In genomic region chr1:105914403-105914802, GRCh38 we compare ENCODE assay signal across 13 cellular contexts.
DNase-seq lines count a peak whose midpoint lies in the region; ATAC-seq and TF ChIP-seq lines count a peak whose summit lies in the region.
"Had no signal": no experiment of that assay in that cellular context is flagged by ENCODE, and none has a peak within 500 bp of the region (broad histone marks: within the 10 kb centered on the region; RNA-seq: fewer than 3 reads in every experiment).

No MANE protein-coding gene starts in this region.

- H3K4me3 Mint-ChIP-seq in activated naive CD4-positive, alpha-beta T cell treated with anti-CD3 and anti-CD28 coated beads, Interleukin-2, amount 10 ng/mL, durations not matched to agents 7 days and 5 days: no peak overlapping the region
- H3K4me3 Mint-ChIP-seq: CD4-positive, alpha-beta memory T cell; HFFc6 had no signal

- intact Hi-C loops in upper lobe of right lung (cut with DNase I): no loop called here

- H3K9me2 ChIP-seq in hepatocyte (replicated peaks; ENCODE audit: insufficient read depth): no peaks in the 10 kb centered on the region

- no peaks in the 10 kb centered on the region for H3K79me2 ChIP-seq in hepatocyte

- no peaks in the 10 kb centered on the region for H3K36me3 ChIP-seq in hepatocyte (replicated peaks; ENCODE audit: insufficient read depth, low read depth)
- H3K36me3 ChIP-seq in upper lobe of right lung: no peaks in the 10 kb centered on the region

- H3K27me3 ChIP-seq in hepatocyte (no peaks in the 10 kb centered on the region), upper lobe of right lung (no peaks in the 10 kb centered on the region)

- H3K4me2 ChIP-seq in hepatocyte: no peak overlapping the region

- DNase-seq in NCI-H2081 (lab: John Stamatoyannopoulos, UW) (peak; percentile 21 to 55), NCI-H2081 treated with DMSO at 0.1 percent for 48 hours (lab: John Stamatoyannopoulos, UW) (no peak), NCI-H345 treated with DMSO at 0.1 percent for 48 hours (lab: John Stamatoyannopoulos, UW; ENCODE audit: unreplicated experiment) (peak; percentile 94), hepatocyte (ENCODE audit: low spot score) (peak; percentile 5), upper lobe of right lung (no peak), DMS79 treated with DMSO at 0.1 percent for 48 hours (lab: John Stamatoyannopoulos, UW) (no peak), OCI-M1 (lab: John Stamatoyannopoulos, UW) (no peak)
- no peak for DNase-seq in activated naive CD4-positive, alpha-beta T cell treated with anti-CD3 and anti-CD28 coated beads, Interleukin-2, amount 10 ng/mL, durations not matched to agents 7 days and 5 days
- DNase-seq: CD4-positive, alpha-beta memory T cell; HFFc6; NCI-H1930; SIG-M5 had no signal

- no peak overlapping the region for H3K27ac Mint-ChIP-seq in activated naive CD4-positive, alpha-beta T cell treated with anti-CD3 and anti-CD28 coated beads, Interleukin-2, amount 10 ng/mL, durations not matched to agents 7 days and 5 days
- H3K27ac Mint-ChIP-seq: CD4-positive, alpha-beta memory T cell; HFFc6 had no signal

- CTCF ChIA-PET in activated naive CD4-positive, alpha-beta T cell treated with anti-CD3 and anti-CD28 coated beads, Interleukin-2, amount 10 ng/mL, durations not matched to agents 7 days and 5 days (lab: Charles Lee): no interaction called here

- WGBS in hepatocyte (ENCODE audit: low lambda C conversion rate, missing lambda C conversion rate): 71% methylated on average over 5 of the region's 5 CpGs

- H3K4me1 Mint-ChIP-seq in activated naive CD4-positive, alpha-beta T cell treated with anti-CD3 and anti-CD28 coated beads, Interleukin-2, amount 10 ng/mL, durations not matched to agents 7 days and 5 days: no peaks in the 10 kb centered on the region
- H3K4me1 Mint-ChIP-seq: CD4-positive, alpha-beta memory T cell had no signal

- no peak for TF ChIP-seq CTCF in hepatocyte (IDR thresholded peaks at IDR 0.05; ENCODE audit: poor library complexity)
- TF ChIP-seq CTCF in upper lobe of right lung (IDR thresholded peaks at IDR 0.05): no peak

- no peak overlapping the region for H2AFZ ChIP-seq in hepatocyte

- peaks cover 4% of the 10 kb centered on the region for H3K9me3 Mint-ChIP-seq in activated naive CD4-positive, alpha-beta T cell treated with anti-CD3 and anti-CD28 coated beads, Interleukin-2, amount 10 ng/mL, durations not matched to agents 7 days and 5 days

- H3K9me3 ChIP-seq in hepatocyte (ENCODE audit: low read depth) (no peaks in the 10 kb centered on the region), upper lobe of right lung (no peaks in the 10 kb centered on the region)

- no peaks in the 10 kb centered on the region for H3K27me3 Mint-ChIP-seq in activated naive CD4-positive, alpha-beta T cell treated with anti-CD3 and anti-CD28 coated beads, Interleukin-2, amount 10 ng/mL, durations not matched to agents 7 days and 5 days
- H3K27me3 Mint-ChIP-seq: CD4-positive, alpha-beta memory T cell had no signal

- H4K20me1 ChIP-seq in hepatocyte (ENCODE audit: insufficient read depth, poor library complexity, severe bottlenecking): no peaks in the 10 kb centered on the region

- H3K27ac ChIP-seq in hepatocyte (no peak overlapping the region), upper lobe of right lung (no peak overlapping the region)

- H3K4me3 ChIP-seq in hepatocyte (no peak overlapping the region), upper lobe of right lung (no peak overlapping the region)
- H3K4me3 ChIP-seq: K562 had no signal

- H3K36me3 Mint-ChIP-seq in activated naive CD4-positive, alpha-beta T cell treated with anti-CD3 and anti-CD28 coated beads, Interleukin-2, amount 10 ng/mL, durations not matched to agents 7 days and 5 days: no peaks in the 10 kb centered on the region
- H3K36me3 Mint-ChIP-seq: CD4-positive, alpha-beta memory T cell had no signal

- ATAC-seq in upper lobe of right lung: peak; percentile 26
- ATAC-seq: K562 had no signal

- H3K4me1 ChIP-seq in hepatocyte (ENCODE audit: insufficient read depth) (peaks cover 5% of the 10 kb centered on the region), upper lobe of right lung (no peaks in the 10 kb centered on the region)

Comparison
In these comparisons a context has a peak if more than half of its experiments do, and no peak if none do; other contexts are left out.
1. DNase-seq: peak in NCI-H2081 (2 of 2), NCI-H345 treated with DMSO at 0.1 percent for 48 hours (single experiment) and hepatocyte (single experiment); none in NCI-H2081 treated with DMSO at 0.1 percent for 48 hours (single experiment), upper lobe of right lung (single experiment), activated naive CD4-positive, alpha-beta T cell treated with anti-CD3 and anti-CD28 coated beads, Interleukin-2, amount 10 ng/mL, durations not matched to agents 7 days and 5 days (single experiment), DMS79 treated with DMSO at 0.1 percent for 48 hours (single experiment) and OCI-M1 (single experiment).